8 cellular contexts compared by ENCODE assay signal in the genomic region with DNA sequence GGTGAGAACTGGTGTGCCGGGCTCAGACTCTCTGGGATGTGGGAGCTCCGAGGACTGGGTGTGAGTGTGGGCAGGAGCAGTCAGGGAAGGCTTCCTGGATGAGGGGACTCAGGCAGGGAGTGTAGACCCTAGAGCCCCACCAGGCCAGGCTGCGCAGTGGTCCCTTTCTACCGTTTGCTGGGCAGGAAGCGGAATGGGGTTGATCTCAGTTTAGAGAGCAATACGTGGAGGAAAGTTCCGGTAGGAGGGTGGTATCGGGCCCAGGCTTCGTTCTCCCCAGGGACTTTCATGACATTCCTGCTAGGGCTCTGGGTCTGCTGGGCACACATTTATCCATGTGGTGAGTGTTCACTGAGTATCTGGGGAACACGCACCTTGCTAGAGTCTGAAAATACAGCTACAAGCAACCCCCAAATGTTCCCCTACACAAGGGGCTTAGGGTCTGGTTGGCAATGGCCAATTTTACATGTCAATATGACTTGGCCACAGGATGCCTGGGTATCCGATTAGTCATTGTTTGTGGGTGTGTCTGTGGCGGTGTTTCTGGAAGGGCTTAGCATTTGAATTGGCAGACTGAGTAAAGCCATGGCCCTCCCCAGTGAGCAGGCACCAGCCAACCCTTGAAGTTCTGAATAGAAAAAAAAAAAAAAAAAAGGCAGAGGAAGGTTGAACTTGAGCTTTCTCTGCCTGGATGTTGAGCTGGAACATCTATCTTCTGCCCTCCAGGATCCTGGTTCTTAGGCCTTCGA. TPM values are rescaled to one million over a fixed set of nuclear protein-coding genes. Genes with fewer than 3 reads are reported as not detected.
DNase-seq lines count a peak whose midpoint lies in the region; ATAC-seq and TF ChIP-seq lines count a peak whose summit lies in the region.
"Had no signal": no experiment of that assay in that cellular context is flagged by ENCODE, and none has a peak within 500 bp of the region (broad histone marks: within the 10 kb centered on the region; RNA-seq: fewer than 3 reads in every experiment).

No MANE protein-coding gene starts in this region.

- TF ChIP-seq CTCF in MM.1S (IDR thresholded peaks at IDR 0.05; ENCODE audit: low read length) = no peak
- no peak for TF ChIP-seq CTCF in neural progenitor cell (IDR thresholded peaks at IDR 0.05)

- H3F3A ChIP-seq in MM.1S (ENCODE audit: insufficient read depth, low read length) (no peaks in the 10 kb centered on the region), neural progenitor cell (ENCODE audit: low read depth) (no peaks in the 10 kb centered on the region)

- no peak overlapping the region for H3K27ac ChIP-seq in MM.1S (ENCODE audit: low read length)
- no peak overlapping the region for H3K27ac ChIP-seq in neural progenitor cell

- peaks cover 2% of the 10 kb centered on the region for H3K27me3 Mint-ChIP-seq in neural progenitor cell (ENCODE audit: insufficient read depth, low read depth)

- H3K79me2 ChIP-seq in MM.1S (ENCODE audit: low read length) (no peaks in the 10 kb centered on the region), neural progenitor cell (ENCODE audit: low read depth) (no peaks in the 10 kb centered on the region)

- DNase-seq in MM.1S = no peak
- DNase-seq in dedifferentiated amniotic fluid mesenchymal stem cell (ENCODE audit: extremely low spot score) = peak; percentile 27
- peak; percentile 52 for DNase-seq in neural progenitor cell (ENCODE audit: low spot score)
- DNase-seq in D341Med (ENCODE audit: low spot score) = no peak
- no peak for DNase-seq in NCI-H345 (lab: John Stamatoyannopoulos, UW)

- peaks cover 35% of the 10 kb centered on the region for H3K4me1 ChIP-seq in ES-I3 (ENCODE audit: insufficient read depth, low read length)
- no peaks in the 10 kb centered on the region for H3K4me1 ChIP-seq in MM.1S (ENCODE audit: low read length)
- H3K4me1 ChIP-seq in neural progenitor cell = peaks cover 35% of the 10 kb centered on the region

- no peak overlapping the region for H3K4me2 ChIP-seq in MM.1S (ENCODE audit: low read depth, low read length)
- peak overlapping the region; percentile 76 for H3K4me2 ChIP-seq in neural progenitor cell

- H3K4me3 ChIP-seq in MM.1S (ENCODE audit: low read length) (no peak overlapping the region), neural progenitor cell (peak overlapping the region; percentile 31)

- H2AFZ ChIP-seq in MM.1S (ENCODE audit: low read length) (0 out of 2 replicates have a peak overlapping the region, but pooled peaks have one; percentile 64), neural progenitor cell (replicated peaks) (no peak overlapping the region)

- no peak overlapping the region for H3K27ac Mint-ChIP-seq in neural progenitor cell

- H3K27me3 ChIP-seq in MM.1S (replicated peaks; ENCODE audit: insufficient read depth, low read length) (no peaks in the 10 kb centered on the region), neural progenitor cell (peaks cover 94% of the 10 kb centered on the region)

- ATAC-seq in HG02763 (IDR thresholded peaks at IDR 0.05; ENCODE audit: unreplicated experiment) = no peak

- peak overlapping the region; percentile 64 for H3K4me3 Mint-ChIP-seq in neural progenitor cell

- H3K9me3 ChIP-seq in ES-I3 (ENCODE audit: control insufficient read depth, insufficient read depth, low read length) (no peaks in the 10 kb centered on the region), MM.1S (replicated peaks; ENCODE audit: insufficient read depth, low read length) (no peaks in the 10 kb centered on the region), neural progenitor cell (ENCODE audit: low read depth) (no peaks in the 10 kb centered on the region)

- H3K9me2 ChIP-seq in MM.1S (replicated peaks; ENCODE audit: insufficient read depth, low read length) = no peaks in the 10 kb centered on the region

- H3K9me3 Mint-ChIP-seq in neural progenitor cell = no peaks in the 10 kb centered on the region

- peaks cover 65% of the 10 kb centered on the region for H3K4me1 Mint-ChIP-seq in neural progenitor cell

- H3K36me3 ChIP-seq in ES-I3 (ENCODE audit: insufficient read depth, low read length) = no peaks in the 10 kb centered on the region
- H3K36me3 ChIP-seq in MM.1S (replicated peaks; ENCODE audit: insufficient read depth, low read length) = no peaks in the 10 kb centered on the region
- no peaks in the 10 kb centered on the region for H3K36me3 ChIP-seq in neural progenitor cell

- H3K36me3 Mint-ChIP-seq in neural progenitor cell = no peaks in the 10 kb centered on the region

- H3K9ac ChIP-seq in ES-I3 (ENCODE audit: low read depth, low read length) (peak overlapping the region; percentile 38), MM.1S (ENCODE audit: low read length) (no peak overlapping the region), neural progenitor cell (no peak overlapping the region)

- H4K20me1 ChIP-seq in MM.1S (ENCODE audit: insufficient read depth, low read length) (no peaks in the 10 kb centered on the region), neural progenitor cell (ENCODE audit: low read depth) (peaks cover 47% of the 10 kb centered on the region)

RNA-seq across cellular contexts. Expression of a gene that starts 20.8 kb away (rescaled TPM):
- total RNA-seq in neural progenitor cell (ENCODE audit: low replicate concordance) = not detected in 2 replicates
- total RNA-seq: HT-29 had no signal

Comparison
In these comparisons a context has a peak if more than half of its experiments do, and no peak if none do; other contexts are left out.
1. DNase-seq: peak in dedifferentiated amniotic fluid mesenchymal stem cell (single experiment) and neural progenitor cell (single experiment); none in MM.1S (single experiment), D341Med (single experiment) and NCI-H345 (single experiment).